8 cellular contexts compared by ENCODE assay signal in genomic region chr4:102918859-102919258, GRCh38.
"Had no signal": no experiment of that assay in that cellular context is flagged by ENCODE, and none has a peak within 500 bp of the region (broad histone marks: within the 10 kb centered on the region; RNA-seq: fewer than 3 reads in every experiment).

No MANE protein-coding gene starts in this region.

- H3K4me3 ChIP-seq: GM12878 had no signal

- ATAC-seq: GM12878 had no signal

- DNase-seq: GDM1, GF-D8 had no signal

- FAIRE-seq: G401.6, GM12878, GM12891, GM12892, GM18507, GM19239 had no signal
